Comparison of ENCODE assay signal across 15 cellular contexts in genomic region chr5:143453722-143454121, GRCh38.
"Had no signal": no experiment of that assay in that cellular context is flagged by ENCODE, and none has a peak within 500 bp of the region (broad histone marks: within the 10 kb centered on the region; RNA-seq: fewer than 3 reads in every experiment).

No MANE protein-coding gene starts in this region.

- H3K4me3 ChIP-seq: gastroesophageal sphincter, heart right ventricle, right lobe of liver had no signal

- H3K36me3 ChIP-seq: gastroesophageal sphincter, heart right ventricle, right lobe of liver had no signal

- H3K27me3 Mint-ChIP-seq: activated CD4-positive, alpha-beta T cell treated with anti-CD3 and anti-CD28 coated beads for 36 hours; activated CD8-positive, alpha-beta T cell treated with anti-CD3 and anti-CD28 coated beads for 36 hours; activated naive CD8-positive, alpha-beta T cell; stimulated activated naive CD8-positive, alpha-beta T cell treated with anti-CD3 and anti-CD28 coated beads, Interleukin-15, amount 100 ng/mL, for 72 hours; type B pancreatic cell had no signal

- H3K27ac ChIP-seq: gastroesophageal sphincter, heart right ventricle, right lobe of liver, VCaP had no signal

- DNase-seq: activated CD4-positive, alpha-beta T cell treated with anti-CD3 and anti-CD28 coated beads for 36 hours; activated CD8-positive, alpha-beta T cell treated with anti-CD3 and anti-CD28 coated beads for 36 hours; activated effector memory CD4-positive, alpha-beta T cell treated with anti-CD3 and anti-CD28 coated beads, Interleukin-2, amount 50 U/mL, for 16 hours; activated T-cell treated with anti-CD3 and anti-CD28 coated beads, Interleukin-2, amount 50 U/mL, for 4 hours; amniotic stem cell; erythroblast; heart right ventricle; right lobe of liver; stimulated activated naive CD8-positive, alpha-beta T cell treated with anti-CD3 and anti-CD28 coated beads, Interleukin-15, amount 100 ng/mL, for 72 hours had no signal

- H3K9me3 ChIP-seq: gastroesophageal sphincter, heart right ventricle, right lobe of liver had no signal

- H3K9me3 Mint-ChIP-seq: activated CD8-positive, alpha-beta T cell treated with anti-CD3 and anti-CD28 coated beads for 36 hours; activated T-cell treated with anti-CD3 and anti-CD28 coated beads, Interleukin-2, amount 50 U/mL, for 4 hours; stimulated activated naive CD8-positive, alpha-beta T cell treated with anti-CD3 and anti-CD28 coated beads, Interleukin-15, amount 100 ng/mL, for 72 hours had no signal

- H3K4me3 Mint-ChIP-seq: activated CD4-positive, alpha-beta T cell treated with anti-CD3 and anti-CD28 coated beads for 36 hours; activated CD8-positive, alpha-beta T cell treated with anti-CD3 and anti-CD28 coated beads for 36 hours; activated naive CD8-positive, alpha-beta T cell; activated T-cell treated with anti-CD3 and anti-CD28 coated beads, Interleukin-2, amount 50 U/mL, for 4 hours; neural crest cell; stimulated activated naive CD8-positive, alpha-beta T cell treated with anti-CD3 and anti-CD28 coated beads, Interleukin-15, amount 100 ng/mL, for 72 hours; type B pancreatic cell had no signal

- H3K4me1 Mint-ChIP-seq: neural crest cell; stimulated activated naive CD8-positive, alpha-beta T cell treated with anti-CD3 and anti-CD28 coated beads, Interleukin-15, amount 100 ng/mL, for 72 hours had no signal

- FAIRE-seq: colon had no signal

- H3K4me1 ChIP-seq: gastroesophageal sphincter, right lobe of liver had no signal

- H3K27ac Mint-ChIP-seq: activated CD4-positive, alpha-beta T cell treated with anti-CD3 and anti-CD28 coated beads for 36 hours; activated CD8-positive, alpha-beta T cell treated with anti-CD3 and anti-CD28 coated beads for 36 hours; activated naive CD8-positive, alpha-beta T cell; stimulated activated naive CD8-positive, alpha-beta T cell treated with anti-CD3 and anti-CD28 coated beads, Interleukin-15, amount 100 ng/mL, for 72 hours; type B pancreatic cell had no signal

- H3K27me3 ChIP-seq: gastroesophageal sphincter, heart right ventricle, right lobe of liver had no signal

- ATAC-seq: activated CD4-positive, alpha-beta T cell treated with anti-CD3 and anti-CD28 coated beads for 36 hours; activated CD8-positive, alpha-beta T cell treated with anti-CD3 and anti-CD28 coated beads for 36 hours; activated T-cell treated with anti-CD3 and anti-CD28 coated beads, Interleukin-2, amount 50 U/mL, for 4 hours; heart right ventricle; stimulated activated naive CD8-positive, alpha-beta T cell treated with anti-CD3 and anti-CD28 coated beads, Interleukin-15, amount 100 ng/mL, for 72 hours had no signal

- H3K36me3 Mint-ChIP-seq: type B pancreatic cell had no signal
